In genomic region chr13:28641600-28641926, GRCh38 we compare ENCODE assay signal across 13 cellular contexts. TPM values are rescaled to one million over a fixed set of nuclear protein-coding genes. Genes with fewer than 3 reads are reported as not detected.
DNase-seq lines count a peak whose midpoint lies in the region; ATAC-seq and TF ChIP-seq lines count a peak whose summit lies in the region.
"Had no signal": no experiment of that assay in that cellular context is flagged by ENCODE, and none has a peak within 500 bp of the region (broad histone marks: within the 10 kb centered on the region; RNA-seq: fewer than 3 reads in every experiment).

No MANE protein-coding gene starts in this region.

- ATAC-seq in GM18858 (IDR thresholded peaks at IDR 0.05; ENCODE audit: unreplicated experiment) (peak; percentile 70), GM21529 (IDR thresholded peaks at IDR 0.05; ENCODE audit: unreplicated experiment) (peak; percentile 73), HG03342 (IDR thresholded peaks at IDR 0.05; ENCODE audit: unreplicated experiment) (peak; percentile 58)
- ATAC-seq: activated CD4-positive, alpha-beta T cell treated with anti-CD3 and anti-CD28 coated beads for 36 hours; PC-3 had no signal

- H3K4me1 Mint-ChIP-seq in nephron progenitor cell = peaks cover 18% of the 10 kb centered on the region
- peaks cover 12% of the 10 kb centered on the region for H3K4me1 Mint-ChIP-seq in activated naive CD8-positive, alpha-beta T cell treated with anti-CD3 and anti-CD28 coated beads for 36 hours

- no peak for TF ChIP-seq CTCF in nephron progenitor cell (IDR thresholded peaks at IDR 0.05)

- H3K27ac Mint-ChIP-seq in nephron progenitor cell = peak overlapping the region; percentile 45
- H3K27ac Mint-ChIP-seq in activated naive CD8-positive, alpha-beta T cell treated with anti-CD3 and anti-CD28 coated beads for 36 hours = no peak overlapping the region
- H3K27ac Mint-ChIP-seq: activated CD4-positive, alpha-beta T cell treated with anti-CD3 and anti-CD28 coated beads for 36 hours had no signal

- DNase-seq in nephron progenitor cell = no peak
- DNase-seq in activated CD8-positive, alpha-beta memory T cell treated with anti-CD3 and anti-CD28 coated beads, Interleukin-2, amount 50 U/mL, for 48 hours = no peak
- no peak for DNase-seq in globus pallidus (ENCODE audit: low spot score)
- no peak for DNase-seq in NCI-H2227 (lab: John Stamatoyannopoulos, UW; ENCODE audit: unreplicated experiment)
- DNase-seq in activated naive CD8-positive, alpha-beta T cell treated with anti-CD3 and anti-CD28 coated beads for 36 hours = no peak
- DNase-seq: activated CD4-positive, alpha-beta T cell treated with anti-CD3 and anti-CD28 coated beads for 36 hours; amniotic stem cell; COR-L47; PC-3; stimulated activated CD4-positive, alpha-beta T cell treated with anti-CD3 and anti-CD28 coated beads, Interleukin-4, amount 100 ng/mL, for 4 hours had no signal

- peaks cover 6% of the 10 kb centered on the region for H3K36me3 Mint-ChIP-seq in nephron progenitor cell (ENCODE audit: low read depth)
- peaks cover 3% of the 10 kb centered on the region for H3K36me3 Mint-ChIP-seq in activated naive CD8-positive, alpha-beta T cell treated with anti-CD3 and anti-CD28 coated beads for 36 hours

- no peak overlapping the region for H3K4me3 Mint-ChIP-seq in nephron progenitor cell
- no peak overlapping the region for H3K4me3 Mint-ChIP-seq in activated naive CD8-positive, alpha-beta T cell treated with anti-CD3 and anti-CD28 coated beads for 36 hours
- H3K4me3 Mint-ChIP-seq: activated CD4-positive, alpha-beta T cell treated with anti-CD3 and anti-CD28 coated beads for 36 hours had no signal

- H3K9me3 Mint-ChIP-seq in nephron progenitor cell = peaks cover 4% of the 10 kb centered on the region
- no peaks in the 10 kb centered on the region for H3K9me3 Mint-ChIP-seq in activated naive CD8-positive, alpha-beta T cell treated with anti-CD3 and anti-CD28 coated beads for 36 hours

- peaks cover 2% of the 10 kb centered on the region for H3K27me3 Mint-ChIP-seq in nephron progenitor cell (ENCODE audit: low read depth, poor library complexity)
- H3K27me3 Mint-ChIP-seq in activated naive CD8-positive, alpha-beta T cell treated with anti-CD3 and anti-CD28 coated beads for 36 hours = peaks cover 10% of the 10 kb centered on the region

RNA-seq across cellular contexts. Expression of gene POMP, which starts 17.4 kb away (rescaled TPM):
- total RNA-seq in activated naive CD8-positive, alpha-beta T cell treated with anti-CD3 and anti-CD28 coated beads for 36 hours = 100 to 1,000 TPM; 134 TPM
